ENCODE assay signal across 12 cellular contexts in the genomic region with DNA sequence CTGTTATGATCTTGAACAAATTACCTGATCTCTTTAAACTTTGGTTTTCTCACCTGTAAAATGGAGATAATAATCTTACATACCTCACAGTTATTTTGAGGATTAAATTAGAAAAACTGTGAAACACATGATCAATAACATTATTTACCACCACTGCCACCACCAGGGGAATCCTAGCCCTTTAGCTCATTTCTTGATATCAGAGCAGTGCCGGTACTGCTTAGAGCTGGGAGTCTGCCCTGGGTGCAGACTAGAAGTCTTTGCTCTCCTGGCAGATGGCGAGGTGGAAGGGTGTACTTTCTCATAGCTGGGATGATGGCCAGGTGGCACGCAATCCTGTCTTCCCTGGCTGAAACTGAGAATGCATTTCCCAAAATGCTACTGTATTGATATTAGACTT.
DNase-seq lines count a peak whose midpoint lies in the region; TF ChIP-seq lines count a peak whose summit lies in the region.
"Had no signal": no experiment of that assay in that cellular context is flagged by ENCODE, and none has a peak within 500 bp of the region (broad histone marks: within the 10 kb centered on the region; RNA-seq: fewer than 3 reads in every experiment).

No MANE protein-coding gene starts in this region.

- H3F3A ChIP-seq in SU-DHL-6 (ENCODE audit: insufficient read depth): peaks cover 8% of the 10 kb centered on the region; the same call in 1 of the 2 replicates

- no peak overlapping the region for H3K9ac ChIP-seq in SU-DHL-6 (ENCODE audit: low read length)

- no peaks in the 10 kb centered on the region for H3K79me2 ChIP-seq in SU-DHL-6 (ENCODE audit: insufficient read depth, low read length)

- DNase-seq in DMS53 (lab: John Stamatoyannopoulos, UW) (peak; percentile 44), DMS53 treated with DMSO at 0.1 percent for 48 hours (lab: John Stamatoyannopoulos, UW; ENCODE audit: unreplicated experiment) (no peak), NCI-H1694 (lab: John Stamatoyannopoulos, UW) (peak; percentile 94), pons (ENCODE audit: low spot score) (peak; percentile 18), EL (no peak), GM10266 (ENCODE audit: extremely low spot score) (no peak)
- DNase-seq in activated CD4-positive, CD25-positive, alpha-beta regulatory T cell treated with anti-CD3 and anti-CD28 coated beads, Interleukin-2, amount 50 U/mL, for 72 hours: no peak
- DNase-seq: 8988T; DND-41; stimulated activated CD4-positive, alpha-beta T cell treated with anti-CD3 and anti-CD28 coated beads, Interleukin-12 subunit alpha, Interleukin-12 subunit beta, amount 100 ng/mL, for 4 hours; trophoblast cell had no signal

- no peaks in the 10 kb centered on the region for H3K27me3 ChIP-seq in SU-DHL-6 (ENCODE audit: low read length)

- H3K27ac ChIP-seq in SU-DHL-6 (ENCODE audit: low read depth, low read length): no peak overlapping the region

- H3K36me3 ChIP-seq in SU-DHL-6 (ENCODE audit: low read length): no peaks in the 10 kb centered on the region

- no peaks in the 10 kb centered on the region for H3K9me3 ChIP-seq in SU-DHL-6 (ENCODE audit: insufficient read depth, low read length)

- peak overlapping the region; percentile 49 for H3K4me2 ChIP-seq in SU-DHL-6 (ENCODE audit: low read depth, low read length, poor library complexity, severe bottlenecking)

- no peaks in the 10 kb centered on the region for H3K9me2 ChIP-seq in SU-DHL-6 (replicated peaks; ENCODE audit: insufficient read depth, low read length)

- TF ChIP-seq CTCF in SU-DHL-6 (IDR thresholded peaks at IDR 0.05; ENCODE audit: insufficient read depth, low read length, poor library complexity, severe bottlenecking) (no peak), GM10266 (IDR thresholded peaks at IDR 0.05; ENCODE audit: control insufficient read depth, insufficient read depth, low read depth, missing control alignments) (no peak)

- no peak overlapping the region for H3K4me3 ChIP-seq in SU-DHL-6 (ENCODE audit: insufficient read depth, low read length, poor library complexity, severe bottlenecking)

- H4K20me1 ChIP-seq in SU-DHL-6 (ENCODE audit: low read depth, low read length): no peaks in the 10 kb centered on the region

- peak overlapping the region; percentile 62 for H2AFZ ChIP-seq in SU-DHL-6 (ENCODE audit: low read depth, low read length, severe bottlenecking)

Comparison
In these comparisons a context has a peak if more than half of its experiments do, and no peak if none do; other contexts are left out.
1. DNase-seq: peak in DMS53 (single experiment), NCI-H1694 (single experiment) and pons (single experiment); none in DMS53 treated with DMSO at 0.1 percent for 48 hours (single experiment), EL (single experiment), activated CD4-positive, CD25-positive, alpha-beta regulatory T cell treated with anti-CD3 and anti-CD28 coated beads, Interleukin-2, amount 50 U/mL, for 72 hours (single experiment) and GM10266 (single experiment).